24 cellular contexts compared by ENCODE assay signal in genomic region chr1:40704817-40705733, GRCh38. TPM values are rescaled to one million over a fixed set of nuclear protein-coding genes. Genes with fewer than 3 reads are reported as not detected.
A peak's percentile ranks its signal among the peaks of the same experiment; 100 is the strongest.
DNase-seq lines count a peak whose midpoint lies in the region; ATAC-seq and TF ChIP-seq lines count a peak whose summit lies in the region.
"Had no signal": no experiment of that assay in that cellular context is flagged by ENCODE, and none has a peak within 500 bp of the region (broad histone marks: within the 10 kb centered on the region; RNA-seq: fewer than 3 reads in every experiment).

No MANE protein-coding gene starts in this region.

- H3K4me1 Mint-ChIP-seq in T-helper 17 cell, result peaks cover 30% of the 10 kb centered on the region

- H3K4me3 ChIP-seq in left ventricle myocardium inferior (no peak overlapping the region), right lobe of liver (no peak overlapping the region)
- H3K4me3 ChIP-seq: BLaER1 treated with 17β-estradiol and CSF1 and Interleukin-3, amounts not matched to agents 10 nM and 100 nM; gastroesophageal sphincter; uterus had no signal

- no peak overlapping the region for H3K4me3 Mint-ChIP-seq in T-helper 17 cell
- H3K4me3 Mint-ChIP-seq: activated B cell treated with CpG ODN at 0.5 μM for 24 hours; dendritic cell treated with granulocyte-macrophage colony-stimulating factor and Interleukin-4, amounts not matched to agents 40 ng/mL and 50 ng/mL, for 4 days; stimulated activated effector memory CD8-positive, alpha-beta T cell treated with anti-CD3 and anti-CD28 coated beads, Interleukin-12 subunit alpha, Interleukin-12 subunit beta, amount 100 ng/mL, for 72 hours had no signal

- no peak for TF ChIP-seq CTCF in left ventricle myocardium inferior (IDR thresholded peaks at IDR 0.05; ENCODE audit: borderline replicate concordance)
- no peak for TF ChIP-seq CTCF in right lobe of liver (IDR thresholded peaks at IDR 0.05)
- TF ChIP-seq CTCF in GM13977 (IDR thresholded peaks at IDR 0.05; ENCODE audit: extremely low read depth, insufficient read depth, missing control alignments), result no peak

- TF ChIP-seq POLR2A in right lobe of liver (IDR thresholded peaks at IDR 0.05), result no peak

- H3K27ac ChIP-seq in left ventricle myocardium inferior (replicated peaks) (peak overlapping the region; percentile 51), right lobe of liver (peak overlapping the region in 1 of 3 donors; percentile 12)
- H3K27ac ChIP-seq: BLaER1 treated with 17β-estradiol and CSF1 and Interleukin-3, amounts not matched to agents 10 nM and 100 nM; gastroesophageal sphincter; uterus had no signal

- intact Hi-C loops in left ventricle myocardium inferior (cut with micrococcal nuclease) (no loop called here), left ventricle myocardium superior (cut with micrococcal nuclease) (no loop called here), right lobe of liver (cut with DNase I) (no loop called here)

- no peaks in the 10 kb centered on the region for H3K9me3 ChIP-seq in left ventricle myocardium inferior (replicated peaks)
- H3K9me3 ChIP-seq in T-helper 17 cell (ENCODE audit: control insufficient read depth, low read length, poor library complexity, severe bottlenecking), result no peaks in the 10 kb centered on the region
- H3K9me3 ChIP-seq in right lobe of liver, result no peaks in the 10 kb centered on the region
- H3K9me3 ChIP-seq: gastroesophageal sphincter, uterus had no signal

- peak overlapping the region; percentile 8 for H3K27ac Mint-ChIP-seq in T-helper 17 cell
- H3K27ac Mint-ChIP-seq: activated B cell treated with CpG ODN at 0.5 μM for 24 hours; dendritic cell treated with granulocyte-macrophage colony-stimulating factor and Interleukin-4, amounts not matched to agents 40 ng/mL and 50 ng/mL, for 4 days had no signal

- H3K4me1 ChIP-seq in left ventricle myocardium inferior (peaks cover 67% of the 10 kb centered on the region), right lobe of liver (peaks cover 0 to 34% (median 11%) of the 10 kb centered on the region in 4 donors)
- H3K4me1 ChIP-seq: uterus had no signal

- H3K36me3 ChIP-seq in left ventricle myocardium inferior (no peaks in the 10 kb centered on the region), right lobe of liver (no peaks in the 10 kb centered on the region)
- H3K36me3 ChIP-seq: gastroesophageal sphincter, uterus had no signal

- no peaks in the 10 kb centered on the region for H3K27me3 Mint-ChIP-seq in T-helper 17 cell
- H3K27me3 Mint-ChIP-seq: activated B cell treated with CpG ODN at 0.5 μM for 24 hours; dendritic cell treated with granulocyte-macrophage colony-stimulating factor and Interleukin-4, amounts not matched to agents 40 ng/mL and 50 ng/mL, for 4 days had no signal

- H3K36me3 Mint-ChIP-seq in T-helper 17 cell (ENCODE audit: low read depth), result no peaks in the 10 kb centered on the region
- H3K36me3 Mint-ChIP-seq: stimulated activated effector memory CD8-positive, alpha-beta T cell treated with anti-CD3 and anti-CD28 coated beads, Interleukin-12 subunit alpha, Interleukin-12 subunit beta, amount 100 ng/mL, for 72 hours had no signal

- in situ Hi-C loops in GM13977 (cut with MboI; ENCODE audit: low pct_unique_long_range_greater_than_20kb, low sequenced_read_pairs, unreplicated experiment), result no loop called here

- 48% methylated on average over 3 of the region's 3 CpGs for WGBS in right lobe of liver (ENCODE audit: insufficient coverage, low coverage, low lambda C conversion rate, missing lambda C conversion rate)

- H3K27me3 ChIP-seq in left ventricle myocardium inferior (ENCODE audit: low read depth) (no peaks in the 10 kb centered on the region), right lobe of liver (no peaks in the 10 kb centered on the region)
- H3K27me3 ChIP-seq: BLaER1 treated with 17β-estradiol and CSF1 and Interleukin-3, amounts not matched to agents 10 nM and 100 nM; gastroesophageal sphincter; uterus had no signal

- DNase-seq in left ventricle myocardium inferior (no peak), left ventricle myocardium superior (no peak), T-helper 17 cell (no peak), right lobe of liver (no peak), AG08396 (ENCODE audit: low spot score) (no peak), GM13977 (ENCODE audit: low spot score) (no peak), nucleus accumbens (lab: John Stamatoyannopoulos, UW) (no peak), SHP77 (lab: John Stamatoyannopoulos, UW) (no peak)
- DNase-seq: ACHN; activated B cell treated with CpG ODN at 0.5 μM for 24 hours; activated CD4-positive, alpha-beta T cell treated with anti-CD3 and anti-CD28 coated beads, Interleukin-2, amount 50 U/mL, for 48 hours; activated CD8-positive, alpha-beta memory T cell treated with anti-CD3 and anti-CD28 coated beads, Interleukin-2, amount 50 U/mL, for 4 hours; central memory CD4-positive, alpha-beta T cell; GOT3; islet precursor cell; mammary epithelial cell; MV-4-11; stimulated activated CD4-positive, alpha-beta T cell treated with anti-CD3 and anti-CD28 coated beads, Interleukin-2, amount 100 ng/mL, for 48 hours; uterus had no signal

- ATAC-seq in left ventricle myocardium superior, result no peak
- no peak for ATAC-seq in T-helper 17 cell
- peak in 3 of 4 donors; percentile 7 to 55 (median 7) for ATAC-seq in right lobe of liver
- ATAC-seq: activated naive CD4-positive, alpha-beta T cell treated with anti-CD3 and anti-CD28 coated beads, Interleukin-2, amount 50 U/mL, for 72 hours; gastroesophageal sphincter; stimulated activated effector memory CD8-positive, alpha-beta T cell treated with anti-CD3 and anti-CD28 coated beads, Interleukin-12 subunit alpha, Interleukin-12 subunit beta, amount 100 ng/mL, for 72 hours had no signal

RNA-seq across cellular contexts. Expression of gene NFYC, which starts 13.6 kb away (rescaled TPM):
- total RNA-seq in left ventricle myocardium inferior (62.2 TPM), left ventricle myocardium superior (78.6 TPM), T-helper 17 cell (10 to 100 TPM; 42.3 to 45.7 TPM), right lobe of liver (10 to 100 TPM; 21.9 to 36.1 (median 28.1) TPM)

RNA-seq across cellular contexts. Expression of gene RIMS3, which starts 39.6 kb away (rescaled TPM):
- total RNA-seq in left ventricle myocardium inferior (0.74 TPM), left ventricle myocardium superior (0.92 TPM), T-helper 17 cell (1 to 10 TPM; 1.7 to 2.1 TPM), right lobe of liver (1 to 10 TPM in 2 of 6 experiments, under 1 TPM in 4; 0.35 to 1.4 (median 0.45) TPM)

Comparison
In these comparisons a context has a peak if more than half of its experiments do, and no peak if none do; other contexts are left out.
1. ATAC-seq: peak in right lobe of liver (3 of 4); none in left ventricle myocardium superior (single experiment) and T-helper 17 cell (single experiment).